ENCODE assay signal across 8 cellular contexts in the genomic region with DNA sequence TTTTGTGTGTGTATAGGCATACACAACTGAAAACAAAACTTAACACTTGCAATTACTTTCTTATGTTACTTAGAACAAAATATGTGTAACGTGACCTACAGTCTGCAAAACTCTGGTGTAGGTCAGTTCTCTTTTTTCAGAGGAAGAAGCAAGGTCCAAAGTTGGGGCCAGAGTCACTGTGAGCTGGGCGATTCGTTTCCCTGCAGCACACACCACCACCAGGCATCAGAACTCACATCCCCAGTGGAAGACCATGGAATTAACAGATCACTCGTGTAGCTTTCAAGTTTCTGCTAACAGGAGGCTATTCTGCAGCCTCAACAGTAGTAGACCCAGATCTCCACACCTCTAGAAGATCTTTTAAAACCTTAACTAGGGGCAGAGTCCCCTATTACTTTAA. TPM values are rescaled to one million over a fixed set of nuclear protein-coding genes. Genes with fewer than 3 reads are reported as not detected.
DNase-seq lines count a peak whose midpoint lies in the region; ATAC-seq and TF ChIP-seq lines count a peak whose summit lies in the region.

No MANE protein-coding gene starts in this region.

- TF ChIP-seq CTCF in MCF 10A (IDR thresholded peaks at IDR 0.05; ENCODE audit: unreplicated experiment) (no peak), lower lobe of right lung (IDR thresholded peaks at IDR 0.05) (no peak), thoracic aorta (IDR thresholded peaks at IDR 0.05) (no peak)

- BruUV-seq in MCF 10A (replicated peaks; lab: Mats Ljungman, UMichigan) = no TSS peak

- peaks cover 94% of the 10 kb centered on the region for H3K4me1 ChIP-seq in lower lobe of right lung
- peaks cover 35 to 83% of the 10 kb centered on the region in 2 donors for H3K4me1 ChIP-seq in thoracic aorta (ENCODE audit: control insufficient read depth in 1 of 2, low read depth in 2 of 2)

- H3K27me3 Mint-ChIP-seq in T-helper 1 cell treated with Interleukin-12 subunit alpha and Interleukin-12 subunit beta and Interleukin-4 antibody, amounts not matched to agents 30 μg/mL and 1 μg/mL, for 36 hours (ENCODE audit: low read depth) = no peaks in the 10 kb centered on the region
- H3K27me3 Mint-ChIP-seq in MCF 10A (ENCODE audit: insufficient read depth, unreplicated experiment) = no peaks in the 10 kb centered on the region

- no peaks in the 10 kb centered on the region for H3K27me3 ChIP-seq in lower lobe of right lung (ENCODE audit: low read depth)
- no peaks in the 10 kb centered on the region for H3K27me3 ChIP-seq in thoracic aorta (replicated peaks; ENCODE audit: insufficient read depth)

- intact Hi-C loops in MCF 10A (cut with micrococcal nuclease) (loop anchor here (2.0 kb wide), 1 partner anchor 22 kb away; no protein-coding TSS in a partner anchor), lower lobe of right lung (cut with DNase I) (no loop called here)

- no peaks in the 10 kb centered on the region for H3K9me3 Mint-ChIP-seq in T-helper 1 cell treated with Interleukin-12 subunit alpha and Interleukin-12 subunit beta and Interleukin-4 antibody, amounts not matched to agents 30 μg/mL and 1 μg/mL, for 36 hours
- H3K9me3 Mint-ChIP-seq in MCF 10A (ENCODE audit: unreplicated experiment) = no peaks in the 10 kb centered on the region

- DNase-seq in T-helper 1 cell (no peak), MCF 10A (ENCODE audit: unreplicated experiment) (no peak), lower lobe of right lung (no peak), thoracic aorta (ENCODE audit: low spot score) (no peak)

- H3K4me3 ChIP-seq in lower lobe of right lung (peak overlapping the region; percentile 12), thoracic aorta (peak overlapping the region; percentile 51)

- ATAC-seq in lower lobe of right lung (peak; percentile 18 to 19), thoracic aorta (ENCODE audit: insufficient number of reproducible peaks, low FRiP score, low read depth) (no peak), HG02642 (IDR thresholded peaks at IDR 0.05; ENCODE audit: poor library complexity, unreplicated experiment) (no peak), HG03039 (IDR thresholded peaks at IDR 0.05; ENCODE audit: unreplicated experiment) (no peak), HG03097 (IDR thresholded peaks at IDR 0.05; ENCODE audit: low FRiP score, unreplicated experiment) (no peak)

- POLR2A ChIA-PET in MCF 10A (lab: Yijun Ruan, JAX) = interaction anchor here (0.6 to 3.1 kb wide), 13 partner anchors 10 to 81 kb away, joined by 3 to 95 read pairs (median 6); a partner anchor contains a TSS

- H3K36me3 ChIP-seq in lower lobe of right lung = no peaks in the 10 kb centered on the region
- no peaks in the 10 kb centered on the region for H3K36me3 ChIP-seq in thoracic aorta

- H3K36me3 Mint-ChIP-seq in T-helper 1 cell treated with Interleukin-12 subunit alpha and Interleukin-12 subunit beta and Interleukin-4 antibody, amounts not matched to agents 30 μg/mL and 1 μg/mL, for 36 hours (ENCODE audit: low read depth) = peaks cover 40% of the 10 kb centered on the region
- H3K36me3 Mint-ChIP-seq in MCF 10A (ENCODE audit: insufficient read depth, unreplicated experiment) = peaks cover 16% of the 10 kb centered on the region

- peak overlapping the region; percentile 76 for H3K27ac ChIP-seq in lower lobe of right lung
- peak overlapping the region; percentile 5 to 58 for H3K27ac ChIP-seq in thoracic aorta

- H3K27ac Mint-ChIP-seq in T-helper 1 cell treated with Interleukin-12 subunit alpha and Interleukin-12 subunit beta and Interleukin-4 antibody, amounts not matched to agents 30 μg/mL and 1 μg/mL, for 36 hours = peak overlapping the region; percentile 86
- H3K27ac Mint-ChIP-seq in MCF 10A (ENCODE audit: low read depth, unreplicated experiment) = peak overlapping the region; percentile 60

- peak overlapping the region; percentile 80 for H3K4me3 Mint-ChIP-seq in T-helper 1 cell treated with Interleukin-12 subunit alpha and Interleukin-12 subunit beta and Interleukin-4 antibody, amounts not matched to agents 30 μg/mL and 1 μg/mL, for 36 hours
- H3K4me3 Mint-ChIP-seq in MCF 10A (ENCODE audit: unreplicated experiment) = peak overlapping the region; percentile 51

- H3K4me1 Mint-ChIP-seq in T-helper 1 cell treated with Interleukin-12 subunit alpha and Interleukin-12 subunit beta and Interleukin-4 antibody, amounts not matched to agents 30 μg/mL and 1 μg/mL, for 36 hours (ENCODE audit: low read depth) = peaks cover 88% of the 10 kb centered on the region
- H3K4me1 Mint-ChIP-seq in MCF 10A (ENCODE audit: insufficient read depth, unreplicated experiment) = peaks cover 32% of the 10 kb centered on the region

- CTCF ChIA-PET in MCF 10A (lab: Yijun Ruan, JAX) = interaction anchor here (0.5 to 2.1 kb wide), 17 partner anchors 8 to 799 kb away, joined by 3 to 6 read pairs (median 4); a partner anchor contains a TSS

- H3K9me3 ChIP-seq in lower lobe of right lung = no peaks in the 10 kb centered on the region
- no peaks in the 10 kb centered on the region for H3K9me3 ChIP-seq in thoracic aorta

RNA-seq across cellular contexts. Expression of a gene that starts 25.8 kb away (rescaled TPM):
- total RNA-seq in MCF 10A (2022) (150 and 159 TPM in 2 replicates), lower lobe of right lung (129 TPM), thoracic aorta (10 to 100 TPM; 46.0 to 54.2 TPM)

Comparison
In these comparisons a context has a peak if more than half of its experiments do, and no peak if none do; other contexts are left out.
1. ATAC-seq: peak in lower lobe of right lung (2 of 2); none in thoracic aorta (single experiment), HG02642 (single experiment), HG03039 (single experiment) and HG03097 (single experiment).